ENCODE assay signal across 20 cellular contexts in genomic region chr3:114933407-114933806, GRCh38.
DNase-seq lines count a peak whose midpoint lies in the region; ATAC-seq, FAIRE-seq and TF ChIP-seq lines count a peak whose summit lies in the region.
"Had no signal": no experiment of that assay in that cellular context is flagged by ENCODE, and none has a peak within 500 bp of the region (broad histone marks: within the 10 kb centered on the region; RNA-seq: fewer than 3 reads in every experiment).

No MANE protein-coding gene starts in this region.

- H3K4me3 ChIP-seq in GM12865 (ENCODE audit: low read depth, low read length) (no peak overlapping the region), bronchial epithelial cell (ENCODE audit: low read depth, low read length) (no peak overlapping the region)

- H3K9me3 Mint-ChIP-seq in stimulated activated effector memory CD8-positive, alpha-beta T cell treated with anti-CD3 and anti-CD28 coated beads, Interleukin-12 subunit alpha, Interleukin-12 subunit beta, amount 100 ng/mL, for 72 hours, result no peaks in the 10 kb centered on the region

- ATAC-seq in stimulated activated effector memory CD8-positive, alpha-beta T cell treated with anti-CD3 and anti-CD28 coated beads, Interleukin-12 subunit alpha, Interleukin-12 subunit beta, amount 100 ng/mL, for 72 hours, result peak; percentile 31
- no peak for ATAC-seq in HG03460 (IDR thresholded peaks at IDR 0.05; ENCODE audit: unreplicated experiment)

- DNase-seq in ELF-1 (ENCODE audit: low read depth, low spot score), result peak; percentile 2
- peak; percentile 14 for DNase-seq in GM12865 (ENCODE audit: low read depth)
- DNase-seq in bronchial epithelial cell (ENCODE audit: low read depth), result no peak
- DNase-seq in stimulated activated effector memory CD8-positive, alpha-beta T cell treated with anti-CD3 and anti-CD28 coated beads, Interleukin-12 subunit alpha, Interleukin-12 subunit beta, amount 100 ng/mL, for 72 hours (ENCODE audit: low spot score in 2 of 2), result no peak
- DNase-seq in NCI-H526 (lab: John Stamatoyannopoulos, UW), result no peak
- DNase-seq: ACHN; BE2C; C1 segment of cervical spinal cord; CD4-positive, CD25-positive, alpha-beta regulatory T cell; CD8-positive, alpha-beta memory T cell; COR-L47; DMS 273 treated with DMSO at 0.1 percent for 48 hours; DMS53; DND-41; EL; GOT3; H7 had no signal

- no peaks in the 10 kb centered on the region for H3K27me3 ChIP-seq in bronchial epithelial cell (ENCODE audit: control insufficient read depth, insufficient read depth, low read length)
- H3K27me3 ChIP-seq: BE2C had no signal

- no peaks in the 10 kb centered on the region for H3K36me3 Mint-ChIP-seq in stimulated activated effector memory CD8-positive, alpha-beta T cell treated with anti-CD3 and anti-CD28 coated beads, Interleukin-12 subunit alpha, Interleukin-12 subunit beta, amount 100 ng/mL, for 72 hours

- H3K4me3 Mint-ChIP-seq in stimulated activated effector memory CD8-positive, alpha-beta T cell treated with anti-CD3 and anti-CD28 coated beads, Interleukin-12 subunit alpha, Interleukin-12 subunit beta, amount 100 ng/mL, for 72 hours, result no peak overlapping the region
- H3K4me3 Mint-ChIP-seq: CD4-positive, CD25-positive, alpha-beta regulatory T cell; CD8-positive, alpha-beta memory T cell had no signal

- peak; percentile 7 for FAIRE-seq in bronchial epithelial cell (lab: Jason Lieb, UNC)
- FAIRE-seq: A204.1, G401.6 had no signal

- no peak overlapping the region for H3K27ac Mint-ChIP-seq in stimulated activated effector memory CD8-positive, alpha-beta T cell treated with anti-CD3 and anti-CD28 coated beads, Interleukin-12 subunit alpha, Interleukin-12 subunit beta, amount 100 ng/mL, for 72 hours

- no peaks in the 10 kb centered on the region for H3K36me3 ChIP-seq in bronchial epithelial cell (ENCODE audit: control insufficient read depth, insufficient read depth, low read length)
- H3K36me3 ChIP-seq: BE2C had no signal

- TF ChIP-seq CTCF in GM12865 (IDR thresholded peaks at IDR 0.05; ENCODE audit: insufficient read depth, low read depth, low read length, missing control alignments), result no peak
- no peak for TF ChIP-seq CTCF in bronchial epithelial cell (IDR thresholded peaks at IDR 0.05; ENCODE audit: insufficient read depth, low read length, severe bottlenecking)

- H3K4me1 Mint-ChIP-seq in stimulated activated effector memory CD8-positive, alpha-beta T cell treated with anti-CD3 and anti-CD28 coated beads, Interleukin-12 subunit alpha, Interleukin-12 subunit beta, amount 100 ng/mL, for 72 hours, result peaks cover 8% of the 10 kb centered on the region

Comparison
In these comparisons a context has a peak if more than half of its experiments do, and no peak if none do; other contexts are left out.
1. DNase-seq: peak in ELF-1 (single experiment) and GM12865 (single experiment); none in bronchial epithelial cell (single experiment), stimulated activated effector memory CD8-positive, alpha-beta T cell treated with anti-CD3 and anti-CD28 coated beads, Interleukin-12 subunit alpha, Interleukin-12 subunit beta, amount 100 ng/mL, for 72 hours (0 of 2) and NCI-H526 (0 of 2).